8 cellular contexts compared by ENCODE assay signal in genomic region chr11:17351510-17352176, GRCh38. TPM values are rescaled to one million over a fixed set of nuclear protein-coding genes. Genes with fewer than 3 reads are reported as not detected.
DNase-seq lines count a peak whose midpoint lies in the region; TF ChIP-seq lines count a peak whose summit lies in the region.

NCR3LG1 (plus strand) TSS chr11:17351800; CDS start chr11:17351970, 170 bp downstream.

- H3K4me3 ChIP-seq in GM23248, result peak within 1 kb of the TSS; percentile 90

- peaks cover 16% of the 10 kb centered on the region for H3K27me3 Mint-ChIP-seq in endothelial cell (ENCODE audit: unreplicated experiment)
- peaks cover 39% of the 10 kb centered on the region for H3K27me3 Mint-ChIP-seq in mesothelial cell of epicardium (ENCODE audit: low read depth)

- DNase-seq in GM23248, result peak; percentile 88
- DNase-seq in NOMO-1 treated with dmso at 0.1 percent for 144 hours (lab: John Stamatoyannopoulos, UW; ENCODE audit: unreplicated experiment), result peak; percentile 61
- DNase-seq in activated T-cell treated with anti-CD3 and anti-CD28 coated beads for 1 hour (ENCODE audit: low read depth), result peak; percentile 39
- DNase-seq in endothelial cell (ENCODE audit: low spot score), result peak; percentile 28
- peak; percentile 19 to 55 for DNase-seq in mesothelial cell of epicardium (ENCODE audit: low spot score in 2 of 2, unreplicated experiment in 2 of 2)
- DNase-seq in stimulated activated CD8-positive, alpha-beta memory T cell treated with anti-CD3 and anti-CD28 coated beads, Interleukin-12 subunit alpha, Interleukin-12 subunit beta, amount 100 ng/mL, for 4 hours (ENCODE audit: low read depth), result peak; percentile 66
- no peak for DNase-seq in epidermal melanocyte (ENCODE audit: insufficient read length, low spot score)

- WGBS in GM23248 (ENCODE audit: low coverage in 1 of 2, low lambda C conversion rate in 2 of 2, missing lambda C conversion rate in 2 of 2), 2 experiments, result 1% methylated on average over 56 to 57 of the region's 61 CpGs

- peaks cover 9% of the 10 kb centered on the region; the same call in 1 of the 2 replicates for H3K4me1 ChIP-seq in GM23248 (ENCODE audit: insufficient read depth)

- no peaks in the 10 kb centered on the region for H3K9me3 ChIP-seq in GM23248 (ENCODE audit: low read depth)

- no peaks in the 10 kb centered on the region for H4K20me1 ChIP-seq in GM23248 (ENCODE audit: insufficient read depth)

- peaks cover 28% of the 10 kb centered on the region for H3F3A ChIP-seq in GM23248 (ENCODE audit: insufficient read depth)

- H3K36me3 ChIP-seq in GM23248 (ENCODE audit: low read depth), result no peaks in the 10 kb centered on the region

- H2AFZ ChIP-seq in GM23248, result peak within 1 kb of the TSS; percentile 96

- TF ChIP-seq CTCF in 22Rv1 (IDR thresholded peaks at IDR 0.05), result no peak
- TF ChIP-seq CTCF in endothelial cell (IDR thresholded peaks at IDR 0.05; ENCODE audit: unreplicated experiment), result no peak
- no peak for TF ChIP-seq CTCF in mesothelial cell of epicardium (IDR thresholded peaks at IDR 0.05; ENCODE audit: unreplicated experiment)

- H3K79me2 ChIP-seq in GM23248 (ENCODE audit: insufficient read depth), result no peaks in the 10 kb centered on the region

- H3K4me3 Mint-ChIP-seq in endothelial cell (ENCODE audit: unreplicated experiment), result peak within 1 kb of the TSS; percentile 77
- H3K4me3 Mint-ChIP-seq in mesothelial cell of epicardium, result peak within 1 kb of the TSS; percentile 75

- in situ Hi-C loops in GM23248 (cut with MboI), result no loop called here

- H3K4me1 Mint-ChIP-seq in endothelial cell (ENCODE audit: unreplicated experiment), result peaks cover 14% of the 10 kb centered on the region
- peaks cover 23% of the 10 kb centered on the region for H3K4me1 Mint-ChIP-seq in mesothelial cell of epicardium

- peak within 1 kb of the TSS; percentile 89 for H3K9ac ChIP-seq in GM23248

- H3K36me3 Mint-ChIP-seq in endothelial cell (ENCODE audit: low read depth, unreplicated experiment), result peaks cover 8% of the 10 kb centered on the region
- H3K36me3 Mint-ChIP-seq in mesothelial cell of epicardium, result peaks cover 2% of the 10 kb centered on the region

- no peaks in the 10 kb centered on the region for H3K9me2 ChIP-seq in GM23248 (ENCODE audit: insufficient read depth)

- H3K9me3 Mint-ChIP-seq in endothelial cell (ENCODE audit: unreplicated experiment) (no peaks in the 10 kb centered on the region), mesothelial cell of epicardium (no peaks in the 10 kb centered on the region)

- H3K27ac Mint-ChIP-seq in endothelial cell (ENCODE audit: unreplicated experiment) (no peak within 1 kb of the TSS), mesothelial cell of epicardium (peak within 1 kb of the TSS; percentile 36)

- H3K4me2 ChIP-seq in GM23248 (ENCODE audit: unreplicated experiment), result peak within 1 kb of the TSS; percentile 96

- H3K27ac ChIP-seq in 22Rv1, result peak within 1 kb of the TSS; percentile 96
- peak within 1 kb of the TSS; percentile 82 for H3K27ac ChIP-seq in GM23248

- no peaks in the 10 kb centered on the region for H3K27me3 ChIP-seq in GM23248 (replicated peaks; ENCODE audit: insufficient read depth)

RNA-seq across cellular contexts. Expression of gene NCR3LG1, which starts in this region (rescaled TPM):
- 1.3 and 5.1 TPM in 2 replicates for total RNA-seq in GM23248 (2014; rRNA removed; shearing (Covaris generic))
- 0.83 and 1.0 TPM in 2 replicates for polyA plus RNA-seq in GM23248 (2016; fragmentation: Nextera tagmentation; extraction: Ambion mirVana)
- total RNA-seq in endothelial cell (ENCODE audit: unreplicated experiment), result 0.23 TPM
- total RNA-seq in mesothelial cell of epicardium, result 4.8 to 5.6 TPM (median 4.9 TPM) in 3 replicates

Comparison
In these comparisons a context has a peak if more than half of its experiments do, and no peak if none do; other contexts are left out.
1. Peak in DNase-seq in endothelial cell; RNA of the gene not detected or under 1 TPM.